In genomic region chr17:50684612-50685333, GRCh38 we compare ENCODE assay signal across 2 cellular contexts.
TF ChIP-seq lines count a peak whose summit lies in the region.

No MANE protein-coding gene starts in this region.

TF ChIP-seq in HCT116, 20 proteins besides CTCF, POLR2A, EP300 and RAD21:
- TF ChIP-seq, protein P1, sequence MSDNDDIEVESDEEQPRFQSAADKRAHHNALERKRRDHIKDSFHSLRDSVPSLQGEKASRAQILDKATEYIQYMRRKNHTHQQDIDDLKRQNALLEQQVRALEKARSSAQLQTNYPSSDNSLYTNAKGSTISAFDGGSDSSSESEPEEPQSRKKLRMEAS (IDR thresholded peaks at IDR 0.05) = peak; percentile 42; the same call in 1 of the 2 replicates
- TF ChIP-seq SP1 (IDR thresholded peaks at IDR 0.05; ENCODE audit: low read depth) (peak; percentile 59), SRF (IDR thresholded peaks at IDR 0.05; ENCODE audit: low read depth) (no peak), SIN3A (IDR thresholded peaks at IDR 0.05; ENCODE audit: low read depth) (no peak), ZBTB33 (IDR thresholded peaks at IDR 0.05; ENCODE audit: extremely low read depth, insufficient replicate concordance, low read length) (peak; percentile 32), CBX3 (IDR thresholded peaks at IDR 0.05; ENCODE audit: low read depth) (0 out of 2 replicates have a peak, but pooled peaks have one; percentile 3), ZFX (IDR thresholded peaks at IDR 0.05) (peak; percentile 77), POLR2AphosphoS5 (IDR thresholded peaks at IDR 0.05; ENCODE audit: low read depth, low read length) (peak; percentile 62), TCF7L2 (IDR thresholded peaks at IDR 0.05; ENCODE audit: borderline replicate concordance, extremely low read depth, insufficient read depth, insufficient read length) (peak; percentile 59)

TF ChIP-seq in H1, 55 proteins besides CTCF, POLR2A, EP300 and RAD21:
- TF ChIP-seq CTBP2 (IDR thresholded peaks at IDR 0.05; ENCODE audit: borderline replicate concordance, insufficient read depth, insufficient read length, low read length) (no peak), KDM1A (IDR thresholded peaks at IDR 0.05; ENCODE audit: borderline replicate concordance, low read length) (peak; percentile 75; the same call in 1 of the 2 replicates)
